Comparison of ENCODE assay signal across 19 cellular contexts in genomic region chr20:40758790-40759189, GRCh38.
"Had no signal": no experiment of that assay in that cellular context is flagged by ENCODE, and none has a peak within 500 bp of the region (broad histone marks: within the 10 kb centered on the region; RNA-seq: fewer than 3 reads in every experiment).

No MANE protein-coding gene starts in this region.

- H3K9me3 ChIP-seq: SJSA1 had no signal

- H3K4me3 ChIP-seq: SJSA1, SK-N-MC had no signal

- H3K27me3 ChIP-seq: SJSA1 had no signal

- H3K36me3 ChIP-seq: SJSA1 had no signal

- DNase-seq: KBM-7, MM.1S, NCI-H1092 treated with DMSO at 0.1 percent for 48 hours, NCI-H1436, NCI-H187, NCI-H2029, NCI-H2081 treated with DMSO at 0.1 percent for 48 hours, NCI-H2171, NCI-H226, NCI-H446, NCI-H510A, NCI-H524 treated with DMSO at 0.1 percent for 48 hours, NCI-H69, NCI-H774, Right ventricle myocardium superior, RPMI8226, SIG-M5 had no signal
